ENCODE assay signal across 9 cellular contexts in genomic region chr12:21655594-21655993, GRCh38. TPM values are rescaled to one million over a fixed set of nuclear protein-coding genes. Genes with fewer than 3 reads are reported as not detected.
DNase-seq lines count a peak whose midpoint lies in the region; ATAC-seq and TF ChIP-seq lines count a peak whose summit lies in the region.
"Had no signal": no experiment of that assay in that cellular context is flagged by ENCODE, and none has a peak within 500 bp of the region (broad histone marks: within the 10 kb centered on the region; RNA-seq: fewer than 3 reads in every experiment).

No MANE protein-coding gene starts in this region.

- peak overlapping the region; percentile 93 for H3K4me3 Mint-ChIP-seq in activated T-cell treated with anti-CD3 and anti-CD28 coated beads, Interleukin-2, amount 50 U/mL, for 4 hours
- peak overlapping the region; percentile 99 for H3K4me3 Mint-ChIP-seq in T-helper 17 cell
- peak overlapping the region; percentile 18 for H3K4me3 Mint-ChIP-seq in stimulated activated memory B cell treated with anti-CD40 and anti-IgM and Interleukin-4, amounts not matched to agents 10 μg/mL and 1 μg/mL and 100 μg/mL, for 72 hours

- H3K4me1 Mint-ChIP-seq in activated T-cell treated with anti-CD3 and anti-CD28 coated beads, Interleukin-2, amount 50 U/mL, for 4 hours (ENCODE audit: low read depth) = peaks cover 73% of the 10 kb centered on the region
- H3K4me1 Mint-ChIP-seq in T-helper 17 cell = peaks cover 53% of the 10 kb centered on the region
- peaks cover 29% of the 10 kb centered on the region for H3K4me1 Mint-ChIP-seq in stimulated activated memory B cell treated with anti-CD40 and anti-IgM and Interleukin-4, amounts not matched to agents 10 μg/mL and 1 μg/mL and 100 μg/mL, for 72 hours

- DNase-seq in activated T-cell treated with anti-CD3 and anti-CD28 coated beads, Interleukin-2, amount 50 U/mL, for 4 hours = no peak
- DNase-seq in activated T-cell treated with anti-CD3 and anti-CD28 coated beads, Interleukin-2, amount 50 U/mL, for 48 hours = no peak
- DNase-seq in T-helper 17 cell = no peak
- DNase-seq in fibroblast of mammary gland (ENCODE audit: low read depth) = no peak
- no peak for DNase-seq in effector CD4-positive, alpha-beta T cell
- DNase-seq in central memory CD4-positive, alpha-beta T cell = no peak
- DNase-seq in GF-D8 (lab: John Stamatoyannopoulos, UW) = no peak
- DNase-seq: NCI-H774 had no signal

- ATAC-seq in activated T-cell treated with anti-CD3 and anti-CD28 coated beads, Interleukin-2, amount 50 U/mL, for 4 hours = no peak
- no peak for ATAC-seq in T-helper 17 cell
- no peak for ATAC-seq in stimulated activated memory B cell treated with anti-CD40 and anti-IgM and Interleukin-4, amounts not matched to agents 10 μg/mL and 1 μg/mL and 100 μg/mL, for 72 hours

- no peaks in the 10 kb centered on the region for H3K9me3 Mint-ChIP-seq in activated T-cell treated with anti-CD3 and anti-CD28 coated beads, Interleukin-2, amount 50 U/mL, for 4 hours
- no peaks in the 10 kb centered on the region for H3K9me3 Mint-ChIP-seq in stimulated activated memory B cell treated with anti-CD40 and anti-IgM and Interleukin-4, amounts not matched to agents 10 μg/mL and 1 μg/mL and 100 μg/mL, for 72 hours

- no peaks in the 10 kb centered on the region for H3K9me3 ChIP-seq in T-helper 17 cell (ENCODE audit: control insufficient read depth, low read length, poor library complexity, severe bottlenecking)

- peaks cover 48% of the 10 kb centered on the region for H3K36me3 Mint-ChIP-seq in activated T-cell treated with anti-CD3 and anti-CD28 coated beads, Interleukin-2, amount 50 U/mL, for 4 hours (ENCODE audit: insufficient read depth)
- H3K36me3 Mint-ChIP-seq in T-helper 17 cell (ENCODE audit: low read depth) = peaks cover 11% of the 10 kb centered on the region
- H3K36me3 Mint-ChIP-seq in stimulated activated memory B cell treated with anti-CD40 and anti-IgM and Interleukin-4, amounts not matched to agents 10 μg/mL and 1 μg/mL and 100 μg/mL, for 72 hours = peaks cover 26% of the 10 kb centered on the region

- no peaks in the 10 kb centered on the region for H3K27me3 Mint-ChIP-seq in activated T-cell treated with anti-CD3 and anti-CD28 coated beads, Interleukin-2, amount 50 U/mL, for 4 hours (ENCODE audit: low read depth)
- no peaks in the 10 kb centered on the region for H3K27me3 Mint-ChIP-seq in T-helper 17 cell
- H3K27me3 Mint-ChIP-seq in stimulated activated memory B cell treated with anti-CD40 and anti-IgM and Interleukin-4, amounts not matched to agents 10 μg/mL and 1 μg/mL and 100 μg/mL, for 72 hours = no peaks in the 10 kb centered on the region

- peak overlapping the region; percentile 96 for H3K4me3 ChIP-seq in fibroblast of mammary gland (ENCODE audit: control insufficient read depth, low read depth, low read length)

- no peak for TF ChIP-seq CTCF in fibroblast of mammary gland (conservative IDR thresholded peaks at IDR 0.05; ENCODE audit: control insufficient read depth, insufficient read depth, low read depth, low read length)

- peak overlapping the region; percentile 96 for H3K27ac Mint-ChIP-seq in T-helper 17 cell
- H3K27ac Mint-ChIP-seq in stimulated activated memory B cell treated with anti-CD40 and anti-IgM and Interleukin-4, amounts not matched to agents 10 μg/mL and 1 μg/mL and 100 μg/mL, for 72 hours = peak overlapping the region; percentile 90

RNA-seq across cellular contexts. Expression of gene LDHB, which starts 2.0 kb away (rescaled TPM):
- 1,000 to 10,000 TPM; 1,514 to 1,661 (median 1,615) TPM for total RNA-seq in activated T-cell treated with anti-CD3 and anti-CD28 coated beads, Interleukin-2, amount 50 U/mL, for 4 hours
- 100 to 1,000 TPM; 767 to 787 TPM for total RNA-seq in T-helper 17 cell

RNA-seq across cellular contexts. Expression of gene GYS2, which starts 50.9 kb away (rescaled TPM):
- total RNA-seq in activated T-cell treated with anti-CD3 and anti-CD28 coated beads, Interleukin-2, amount 50 U/mL, for 4 hours = under 1 TPM in 2 of 3 donors, not detected in 1; 0.08 TPM
- under 1 TPM in 1 of 2 donors, not detected in 1; 0.15 TPM for total RNA-seq in T-helper 17 cell

Comparison
In these comparisons a context has a peak if more than half of its experiments do, and no peak if none do; other contexts are left out.
1. H3K4me3 Mint-ChIP-seq: peak in every context shown above with its lines; median percentile 99 in T-helper 17 cell; 93 in activated T-cell treated with anti-CD3 and anti-CD28 coated beads, Interleukin-2, amount 50 U/mL, for 4 hours; 18 in stimulated activated memory B cell treated with anti-CD40 and anti-IgM and Interleukin-4, amounts not matched to agents 10 μg/mL and 1 μg/mL and 100 μg/mL, for 72 hours.